In the genomic region with DNA sequence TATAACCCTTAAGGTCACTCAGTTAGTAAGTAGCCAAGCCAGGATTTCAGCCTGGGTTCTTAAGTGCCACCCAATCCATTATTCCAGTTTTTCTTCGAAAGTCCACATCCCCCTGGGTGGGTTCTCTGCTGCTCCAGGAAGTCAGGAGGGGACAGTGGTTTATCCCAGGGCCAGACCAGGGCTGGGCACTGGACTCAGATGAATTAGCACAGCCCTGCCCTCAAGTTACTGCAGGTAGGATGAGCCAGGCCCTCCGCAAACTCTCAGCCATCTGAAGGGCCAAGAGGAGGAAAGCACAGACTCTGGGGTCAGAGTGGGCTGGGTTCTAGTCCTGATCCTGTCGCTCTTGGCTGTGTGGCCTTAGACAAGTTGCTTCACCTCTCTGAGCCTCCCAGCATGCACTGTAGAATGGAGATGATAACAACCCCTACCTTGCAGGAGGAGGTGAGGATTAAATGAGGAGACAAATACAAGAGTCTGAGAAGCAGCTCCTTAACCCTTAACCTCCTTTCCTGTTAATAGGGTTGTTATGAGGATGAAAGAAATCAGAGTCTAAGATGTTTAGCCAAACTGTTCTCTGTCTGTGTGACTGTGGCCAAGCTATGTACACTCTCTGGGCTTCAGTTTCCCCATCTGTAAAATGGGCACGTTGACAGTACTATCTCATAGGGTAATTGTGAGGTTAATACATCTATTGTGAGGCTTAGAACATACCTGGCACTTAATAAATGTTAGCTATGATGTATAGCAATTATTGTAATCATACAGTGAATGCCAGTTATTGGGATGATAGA, we compare ENCODE assay signal across 26 cellular contexts.
"Had no signal": no experiment of that assay in that cellular context is flagged by ENCODE, and none has a peak within 500 bp of the region (broad histone marks: within the 10 kb centered on the region; RNA-seq: fewer than 3 reads in every experiment).

No MANE protein-coding gene starts in this region.

- DNase-seq: activated CD4-positive, alpha-beta memory T cell treated with anti-CD3 and anti-CD28 coated beads for 36 hours; activated CD4-positive, alpha-beta T cell treated with anti-CD3 and anti-CD28 coated beads, Interleukin-2, amount 10 ng/mL, durations not matched to agents 7 days and 5 days; activated CD4-positive, CD25-positive, alpha-beta regulatory T cell; activated CD8-positive, alpha-beta memory T cell treated with anti-CD3 and anti-CD28 coated beads for 24 hours; activated naive CD4-positive, alpha-beta T cell; activated T-cell treated with anti-CD3 and anti-CD28 coated beads, Interleukin-2, amount 50 U/mL, for 72 hours; amygdala; brain microvascular endothelial cell; cerebellar nuclear complex; IMR-90; KG1; NCI-H1092; NCI-H1417; NCI-H1930; NCI-H2171 treated with DMSO at 0.1 percent for 48 hours; NCI-H226; NCI-H510A; NCI-H69; T-cell; T-helper 2 cell had no signal

- H3K4me3 Mint-ChIP-seq: activated CD4-positive, alpha-beta memory T cell treated with anti-CD3 and anti-CD28 coated beads for 36 hours; activated CD4-positive, alpha-beta T cell treated with anti-CD3 and anti-CD28 coated beads, Interleukin-2, amount 10 ng/mL, durations not matched to agents 7 days and 5 days; activated naive CD8-positive, alpha-beta T cell; activated T-cell treated with anti-CD3 and anti-CD28 coated beads, Interleukin-2, amount 50 U/mL, for 72 hours; T-cell had no signal

- H3K9me3 Mint-ChIP-seq: activated CD4-positive, alpha-beta memory T cell treated with anti-CD3 and anti-CD28 coated beads for 36 hours; activated CD4-positive, alpha-beta T cell treated with anti-CD3 and anti-CD28 coated beads, Interleukin-2, amount 10 ng/mL, durations not matched to agents 7 days and 5 days; activated T-cell treated with anti-CD3 and anti-CD28 coated beads, Interleukin-2, amount 50 U/mL, for 72 hours; activated T-helper 2 cell treated with anti-CD3 and anti-CD28 coated beads, Interferon-gamma antibody, Interleukin-2, Interleukin-4, amounts not matched to agents 10 μg/mL and 5 μg/mL and 100 μg/mL, durations not matched to agents 14 hours and 24 hours and 36 hours; T-cell had no signal

- FAIRE-seq: RCC 7860 had no signal

- H3K27me3 ChIP-seq: cardiac muscle cell had no signal

- H3K4me3 ChIP-seq: cardiac muscle cell, SK-N-MC had no signal

- H3K36me3 Mint-ChIP-seq: activated CD4-positive, alpha-beta memory T cell treated with anti-CD3 and anti-CD28 coated beads for 36 hours; activated naive CD8-positive, alpha-beta T cell; T-cell had no signal

- H3K27ac Mint-ChIP-seq: activated CD4-positive, alpha-beta memory T cell treated with anti-CD3 and anti-CD28 coated beads for 36 hours; activated CD4-positive, alpha-beta T cell treated with anti-CD3 and anti-CD28 coated beads, Interleukin-2, amount 10 ng/mL, durations not matched to agents 7 days and 5 days; activated naive CD8-positive, alpha-beta T cell; activated T-cell treated with anti-CD3 and anti-CD28 coated beads, Interleukin-2, amount 50 U/mL, for 72 hours; activated T-helper 2 cell treated with anti-CD3 and anti-CD28 coated beads, Interferon-gamma antibody, Interleukin-2, Interleukin-4, amounts not matched to agents 10 μg/mL and 5 μg/mL and 100 μg/mL, durations not matched to agents 14 hours and 24 hours and 36 hours; T-cell had no signal

- H3K4me1 Mint-ChIP-seq: T-cell had no signal

- ATAC-seq: activated T-cell treated with anti-CD3 and anti-CD28 coated beads, Interleukin-2, amount 50 U/mL, for 72 hours; T-cell had no signal

- H3K27ac ChIP-seq: brain microvascular endothelial cell, cardiac muscle cell, SK-N-MC, VCaP had no signal

- H3K36me3 ChIP-seq: brain microvascular endothelial cell, cardiac muscle cell had no signal
